16 cellular contexts compared by ENCODE assay signal in the genomic region with DNA sequence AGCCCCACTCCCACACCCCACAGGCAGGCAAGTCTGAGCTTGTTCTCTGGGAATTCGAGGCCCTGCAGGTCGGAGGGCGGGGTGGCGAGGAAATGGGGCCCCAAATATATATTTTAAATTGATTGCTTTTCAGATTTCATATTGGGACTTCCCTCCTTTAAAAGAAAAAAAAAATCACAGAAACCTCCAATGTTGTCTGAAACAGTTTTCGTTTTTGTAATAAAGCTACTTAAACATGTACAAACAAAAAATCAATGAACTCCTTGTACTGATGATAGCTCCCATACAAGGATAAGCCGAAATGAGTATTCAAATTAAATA. TPM values are rescaled to one million over a fixed set of nuclear protein-coding genes. Genes with fewer than 3 reads are reported as not detected.
DNase-seq lines count a peak whose midpoint lies in the region; ATAC-seq and TF ChIP-seq lines count a peak whose summit lies in the region.
"Had no signal": no experiment of that assay in that cellular context is flagged by ENCODE, and none has a peak within 500 bp of the region (broad histone marks: within the 10 kb centered on the region; RNA-seq: fewer than 3 reads in every experiment).

No MANE protein-coding gene starts in this region.

- POLR2A ChIA-PET in SK-N-SH (lab: Yijun Ruan, JAX) = no interaction called here

- H3K4me3 Mint-ChIP-seq in brain (no peak overlapping the region), type B pancreatic cell (no peak overlapping the region)
- H3K4me3 Mint-ChIP-seq: CD4-positive, alpha-beta memory T cell; GM23338 had no signal

- H3K9me3 Mint-ChIP-seq in brain (no peaks in the 10 kb centered on the region), type B pancreatic cell (no peaks in the 10 kb centered on the region)
- H3K9me3 Mint-ChIP-seq: GM23338 had no signal

- 13% methylated on average over 6 of the region's 6 CpGs for WGBS in SK-N-SH (ENCODE audit: low lambda C conversion rate)

- H3K27ac ChIP-seq in SK-N-SH (ENCODE audit: low read depth in 2 of 2, low read length in 1 of 2) = no peak overlapping the region
- no peak overlapping the region for H3K27ac ChIP-seq in KMS-11

- H3F3A ChIP-seq in SK-N-SH (replicated peaks; ENCODE audit: insufficient read depth) = no peaks in the 10 kb centered on the region

- H3K4me1 ChIP-seq in SK-N-SH (ENCODE audit: control insufficient read depth in 1 of 2, insufficient read depth in 2 of 2, low read depth in 1 of 2, low read length in 1 of 2) = peaks cover 0 to 7% of the 10 kb centered on the region in 2 experiments; a peak in 1 of 4 replicates
- H3K4me1 ChIP-seq in KMS-11 (ENCODE audit: low read depth, poor library complexity, severe bottlenecking) = peaks cover 20% of the 10 kb centered on the region
- H3K4me1 ChIP-seq: BE2C had no signal

- peak overlapping the region; percentile 27; the same call in 1 of the 2 replicates for H2AFZ ChIP-seq in SK-N-SH (ENCODE audit: low read depth)
- no peak overlapping the region for H2AFZ ChIP-seq in KMS-11 (ENCODE audit: low read depth)

- TF ChIP-seq RAD21 in SK-N-SH (IDR thresholded peaks at IDR 0.05; ENCODE audit: low read length) = no peak

- H3K27me3 ChIP-seq in SK-N-SH (ENCODE audit: insufficient read depth) (peaks cover 5% of the 10 kb centered on the region; the same call in 1 of the 2 replicates), KMS-11 (ENCODE audit: insufficient read depth, low read depth) (no peaks in the 10 kb centered on the region)
- H3K27me3 ChIP-seq: BE2C had no signal

- H3K9me3 ChIP-seq in SK-N-SH = no peaks in the 10 kb centered on the region
- H3K9me3 ChIP-seq: BE2C had no signal

- TF ChIP-seq CTCF in SK-N-SH (IDR thresholded peaks at IDR 0.05) = no peak; the same call in none of the 2 replicates
- peak; percentile 14; the same call in 1 of the 2 replicates for TF ChIP-seq CTCF in KMS-11 (conservative IDR thresholded peaks at IDR 0.05; ENCODE audit: low read depth, low read length)
- TF ChIP-seq CTCF in brain (conservative IDR thresholded peaks at IDR 0.05) = peak; percentile 24 to 49
- peak; percentile 15 for TF ChIP-seq CTCF in type B pancreatic cell (conservative IDR thresholded peaks at IDR 0.05)

- CTCF ChIA-PET in SK-N-SH (lab: Yijun Ruan, JAX) = interaction anchor here (0.6 to 6.0 kb wide), 52 partner anchors 8 to 480 kb away, joined by 3 to 93 read pairs (median 4); no protein-coding TSS in a partner anchor

- H3K79me2 ChIP-seq in SK-N-SH (ENCODE audit: insufficient read depth) = no peaks in the 10 kb centered on the region
- H3K79me2 ChIP-seq in KMS-11 (ENCODE audit: insufficient read depth, low read depth) = no peaks in the 10 kb centered on the region

- H3K36me3 ChIP-seq in SK-N-SH (replicated peaks in 1 of 2; ENCODE audit: control insufficient read depth in 1 of 2, insufficient read depth in 2 of 2, low read length in 1 of 2) = no peaks in the 10 kb centered on the region
- no peaks in the 10 kb centered on the region for H3K36me3 ChIP-seq in KMS-11 (ENCODE audit: insufficient read depth)
- H3K36me3 ChIP-seq: BE2C had no signal

- no peaks in the 10 kb centered on the region for H3K36me3 Mint-ChIP-seq in brain
- no peaks in the 10 kb centered on the region for H3K36me3 Mint-ChIP-seq in type B pancreatic cell

- no peak overlapping the region for H3K9ac ChIP-seq in SK-N-SH
- no peak overlapping the region for H3K9ac ChIP-seq in KMS-11

- no peak overlapping the region for H3K4me2 ChIP-seq in SK-N-SH
- no peak overlapping the region for H3K4me2 ChIP-seq in KMS-11
- H3K4me2 ChIP-seq: GM23338 had no signal

- peaks cover 18% of the 10 kb centered on the region for H3K27me3 Mint-ChIP-seq in brain
- peaks cover 9% of the 10 kb centered on the region for H3K27me3 Mint-ChIP-seq in type B pancreatic cell

- no peak for DNase-seq in SK-N-SH
- DNase-seq in type B pancreatic cell (ENCODE audit: extremely low spot score, unreplicated experiment) = no peak
- no peak for DNase-seq in anterior cingulate cortex (lab: John Stamatoyannopoulos, UW)
- DNase-seq in NCI-H2029 treated with DMSO at 0.1 percent for 48 hours (lab: John Stamatoyannopoulos, UW) = no peak
- DNase-seq: CD4-positive, alpha-beta memory T cell; NCI-H2081 treated with DMSO at 0.1 percent for 48 hours; NCI-H446 treated with DMSO at 0.1 percent for 48 hours; SHP77 treated with DMSO at 0.1 percent for 48 hours had no signal

- no peaks in the 10 kb centered on the region for H3K9me2 ChIP-seq in SK-N-SH

- H3K4me3 ChIP-seq in SK-N-SH (ENCODE audit: low read depth in 2 of 2, low read length in 1 of 2) (no peak overlapping the region), KMS-11 (IDR thresholded peaks at IDR 0.05; ENCODE audit: insufficient read depth, low read depth, low read length) (no peak overlapping the region)
- H3K4me3 ChIP-seq: GM12878, GM23338 had no signal

- TF ChIP-seq EP300 in SK-N-SH (IDR thresholded peaks at IDR 0.05; ENCODE audit: borderline replicate concordance in 1 of 2, low read depth in 1 of 2, low read length in 1 of 2) = no peak

- H3K4me1 Mint-ChIP-seq in brain (peaks cover 14% of the 10 kb centered on the region), type B pancreatic cell (ENCODE audit: unreplicated experiment) (peaks cover 9% of the 10 kb centered on the region)
- H3K4me1 Mint-ChIP-seq: CD4-positive, alpha-beta memory T cell; IgD-negative memory B cell had no signal

- H4K20me1 ChIP-seq in SK-N-SH (ENCODE audit: insufficient read depth) = no peaks in the 10 kb centered on the region
- no peaks in the 10 kb centered on the region for H4K20me1 ChIP-seq in KMS-11 (ENCODE audit: insufficient read depth)

- ATAC-seq in SK-N-SH treated with all-trans-retinoic acid at 6 μM for 48 hours (no peak), GM18909 (IDR thresholded peaks at IDR 0.05; ENCODE audit: poor library complexity, unreplicated experiment) (no peak)

- H3K27ac Mint-ChIP-seq in brain = peak overlapping the region in 3 of 5 experiments; percentile 22 to 47 (median 43)
- no peak overlapping the region for H3K27ac Mint-ChIP-seq in type B pancreatic cell
- H3K27ac Mint-ChIP-seq: GM23338, IgD-negative memory B cell had no signal

TF ChIP-seq in SK-N-SH, 30 proteins besides CTCF, POLR2A, EP300 and RAD21 (continues in another document):
- TF ChIP-seq MXI1 (IDR thresholded peaks at IDR 0.05; ENCODE audit: low read depth, low read length) (no peak), FOSL2 (IDR thresholded peaks at IDR 0.05; ENCODE audit: borderline replicate concordance, low read depth) (no peak), TEAD4 (IDR thresholded peaks at IDR 0.05; ENCODE audit: borderline replicate concordance, insufficient read depth) (no peak), POLR2AphosphoS5 (IDR thresholded peaks at IDR 0.05; ENCODE audit: low read depth, low read length) (no peak), CHD2 (IDR thresholded peaks at IDR 0.05; ENCODE audit: low read length, partially characterized antibody) (no peak), GATA2 (CRISPR knock-in tag; IDR thresholded peaks at IDR 0.05) (no peak), ZBTB33 (IDR thresholded peaks at IDR 0.05; ENCODE audit: borderline replicate concordance, low read depth) (no peak), RXRA (IDR thresholded peaks at IDR 0.05; ENCODE audit: borderline replicate concordance, low read depth) (no peak), YY1 (IDR thresholded peaks at IDR 0.05; ENCODE audit: low read depth) (no peak)

TF ChIP-seq in SK-N-SH treated with all-trans-retinoic acid at 6 μM for 48 hours, 23 proteins besides CTCF, POLR2A, EP300 and RAD21 (continues in another document):
- TF ChIP-seq, protein P1, sequence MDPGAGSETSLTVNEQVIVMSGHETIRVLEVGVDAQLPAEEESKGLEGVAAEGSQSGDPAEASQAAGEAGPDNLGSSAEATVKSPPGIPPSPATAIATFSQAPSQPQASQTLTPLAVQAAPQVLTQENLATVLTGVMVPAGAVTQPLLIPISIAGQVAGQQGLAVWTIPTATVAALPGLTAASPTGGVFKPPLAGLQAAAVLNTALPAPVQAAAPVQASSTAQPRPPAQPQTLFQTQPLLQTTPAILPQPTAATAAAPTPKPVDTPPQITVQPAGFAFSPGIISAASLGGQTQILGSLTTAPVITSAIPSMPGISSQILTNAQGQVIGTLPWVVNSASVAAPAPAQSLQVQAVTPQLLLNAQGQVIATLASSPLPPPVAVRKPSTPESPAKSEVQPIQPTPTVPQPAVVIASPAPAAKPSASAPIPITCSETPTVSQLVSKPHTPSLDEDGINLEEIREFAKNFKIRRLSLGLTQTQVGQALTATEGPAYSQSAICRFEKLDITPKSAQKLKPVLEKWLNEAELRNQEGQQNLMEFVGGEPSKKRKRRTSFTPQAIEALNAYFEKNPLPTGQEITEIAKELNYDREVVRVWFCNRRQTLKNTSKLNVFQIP (CRISPR knock-in tag; IDR thresholded peaks at IDR 0.05; ENCODE audit: borderline replicate concordance, low read depth) = no peak
- TF ChIP-seq BACH2 (CRISPR knock-in tag; IDR thresholded peaks at IDR 0.05; ENCODE audit: borderline replicate concordance) (no peak), ZC3H10 (CRISPR knock-in tag; IDR thresholded peaks at IDR 0.05) (no peak), ESRRG (CRISPR knock-in tag; IDR thresholded peaks at IDR 0.05) (no peak), CSDC2 (CRISPR knock-in tag; IDR thresholded peaks at IDR 0.05) (no peak), CREB5 (CRISPR knock-in tag; IDR thresholded peaks at IDR 0.05; ENCODE audit: low read depth) (no peak), ZNF8 (CRISPR knock-in tag; IDR thresholded peaks at IDR 0.05) (no peak), GLIS3 (CRISPR knock-in tag; IDR thresholded peaks at IDR 0.05) (no peak)

RNA-seq across cellular contexts. Expression of gene THNSL2, which starts 21.5 kb away (rescaled TPM):
- polyA plus RNA-seq in SK-N-SH (2012; rRNA removed) = not detected in 2 replicates
- not detected in 2 replicates for polyA plus RNA-seq in SK-N-SH (2012; cell fraction: cytosol; rRNA removed)
- 0.05 and 0.13 TPM in 2 replicates for polyA plus RNA-seq in SK-N-SH (2012; cell fraction: nucleus; rRNA removed)
- polyA plus RNA-seq in brain (ENCODE audit: insufficient read depth, low read depth, low replicate concordance) = 22.6 TPM
- 3.9 and 7.8 TPM in 2 replicates for total RNA-seq in type B pancreatic cell (ENCODE audit: low replicate concordance)
- polyA plus RNA-seq: GM12878 had no signal

Comparison
In these comparisons a context has a peak if more than half of its experiments do, and no peak if none do; other contexts are left out.
1. RNA of gene THNSL2, which starts 21.5 kb away (polyA plus RNA-seq): 22.6 TPM in brain (single experiment); 0.05 to 0.13 TPM in SK-N-SH; every median in the first group is over 10 times any median in the second.